In genomic region chr1:157948547-157949152, GRCh38 we compare ENCODE assay signal across 1 cellular context.
TF ChIP-seq lines count a peak whose summit lies in the region.

No MANE protein-coding gene starts in this region.

TF ChIP-seq in K562, 482 proteins besides CTCF, POLR2A, EP300 and RAD21:
- no peak for TF ChIP-seq GTF3C2 (IDR thresholded peaks at IDR 0.05; ENCODE audit: borderline replicate concordance, extremely low read depth, insufficient read length)
- no peak for TF ChIP-seq HDAC3 (IDR thresholded peaks at IDR 0.05; ENCODE audit: borderline replicate concordance, partially characterized antibody)
- no peak for TF ChIP-seq CBX2 (IDR thresholded peaks at IDR 0.05; ENCODE audit: insufficient read depth, low read length, poor library complexity, severe bottlenecking)
- no peak for TF ChIP-seq FOXK1 (CRISPR knock-in tag; IDR thresholded peaks at IDR 0.05; ENCODE audit: borderline replicate concordance)
- no peak for TF ChIP-seq THRA (IDR thresholded peaks at IDR 0.05)
- TF ChIP-seq SPI1 (IDR thresholded peaks at IDR 0.05; ENCODE audit: borderline replicate concordance, low read depth, low read length): no peak
- no peak for TF ChIP-seq ZNF121 (CRISPR knock-in tag; conservative IDR thresholded peaks at IDR 0.05)
- TF ChIP-seq ELF1 (tag; IDR thresholded peaks at IDR 0.05): 0 out of 2 replicates have a peak, but pooled peaks have one; percentile 22
- no peak for TF ChIP-seq ZNF165 (CRISPR knock-in tag; IDR thresholded peaks at IDR 0.05; ENCODE audit: borderline replicate concordance)
- TF ChIP-seq, protein P1, sequence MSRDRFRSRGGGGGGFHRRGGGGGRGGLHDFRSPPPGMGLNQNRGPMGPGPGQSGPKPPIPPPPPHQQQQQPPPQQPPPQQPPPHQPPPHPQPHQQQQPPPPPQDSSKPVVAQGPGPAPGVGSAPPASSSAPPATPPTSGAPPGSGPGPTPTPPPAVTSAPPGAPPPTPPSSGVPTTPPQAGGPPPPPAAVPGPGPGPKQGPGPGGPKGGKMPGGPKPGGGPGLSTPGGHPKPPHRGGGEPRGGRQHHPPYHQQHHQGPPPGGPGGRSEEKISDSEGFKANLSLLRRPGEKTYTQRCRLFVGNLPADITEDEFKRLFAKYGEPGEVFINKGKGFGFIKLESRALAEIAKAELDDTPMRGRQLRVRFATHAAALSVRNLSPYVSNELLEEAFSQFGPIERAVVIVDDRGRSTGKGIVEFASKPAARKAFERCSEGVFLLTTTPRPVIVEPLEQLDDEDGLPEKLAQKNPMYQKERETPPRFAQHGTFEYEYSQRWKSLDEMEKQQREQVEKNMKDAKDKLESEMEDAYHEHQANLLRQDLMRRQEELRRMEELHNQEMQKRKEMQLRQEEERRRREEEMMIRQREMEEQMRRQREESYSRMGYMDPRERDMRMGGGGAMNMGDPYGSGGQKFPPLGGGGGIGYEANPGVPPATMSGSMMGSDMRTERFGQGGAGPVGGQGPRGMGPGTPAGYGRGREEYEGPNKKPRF (IDR thresholded peaks at IDR 0.05; ENCODE audit: low read depth, low read length): no peak
- TF ChIP-seq ZBTB7A (IDR thresholded peaks at IDR 0.05; ENCODE audit: borderline replicate concordance, control insufficient read depth, low read depth, low read length): no peak
- peak; percentile 56 for TF ChIP-seq SMC3 (conservative IDR thresholded peaks at IDR 0.05; ENCODE audit: insufficient read depth, low read depth, low read length)
- no peak for TF ChIP-seq ETS2 (tag; IDR thresholded peaks at IDR 0.05; ENCODE audit: borderline replicate concordance, poor library complexity, severe bottlenecking)
- TF ChIP-seq HIVEP1 (CRISPR knock-in tag; IDR thresholded peaks at IDR 0.05): no peak
- 0 out of 2 replicates have a peak, but pooled peaks have one; percentile 15 for TF ChIP-seq CC2D1A (IDR thresholded peaks at IDR 0.05)
- peak; percentile 68 for TF ChIP-seq DEAF1 (CRISPR knock-in tag; IDR thresholded peaks at IDR 0.05)
